Comparison of ENCODE assay signal across 9 cellular contexts in the genomic region with DNA sequence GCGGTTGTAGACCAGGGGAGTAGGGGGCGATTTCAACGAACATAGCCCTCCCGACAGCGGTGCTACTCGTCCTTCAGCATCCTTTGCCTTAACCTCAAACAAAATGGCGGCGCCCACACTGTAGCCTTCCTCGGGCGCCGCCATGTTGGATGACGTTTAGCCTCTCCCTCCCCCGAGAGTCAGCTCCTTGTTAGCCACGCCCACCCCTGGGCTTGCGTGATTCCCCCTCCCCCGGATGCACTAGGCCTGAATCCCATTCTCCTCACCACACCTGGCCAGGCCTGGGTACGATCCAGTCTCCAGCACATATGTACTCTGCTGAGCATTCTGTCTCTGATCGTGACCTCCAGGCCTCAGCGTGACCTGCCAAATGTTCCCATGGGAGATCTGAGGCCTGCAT. TPM values are rescaled to one million over a fixed set of nuclear protein-coding genes. Genes with fewer than 3 reads are reported as not detected.
DNase-seq lines count a peak whose midpoint lies in the region; TF ChIP-seq lines count a peak whose summit lies in the region.
"Had no signal": no experiment of that assay in that cellular context is flagged by ENCODE, and none has a peak within 500 bp of the region (broad histone marks: within the 10 kb centered on the region; RNA-seq: fewer than 3 reads in every experiment).

No MANE protein-coding gene starts in this region.

- H3K4me3 Mint-ChIP-seq in endodermal cell, result peak overlapping the region; percentile 21

- no peak overlapping the region for H3K4me3 ChIP-seq in endodermal cell (ENCODE audit: low read length)
- H3K4me3 ChIP-seq in liver (ENCODE audit: low read depth in 1 of 3, low read length in 3 of 3), result no peak overlapping the region
- H3K4me3 ChIP-seq: right lobe of liver had no signal

- H3K27me3 Mint-ChIP-seq in endodermal cell (ENCODE audit: insufficient read depth), result no peaks in the 10 kb centered on the region

- WGBS in endodermal cell (ENCODE audit: insufficient coverage in 1 of 2, insufficient read length in 1 of 2), 2 experiments, result 0 to 6% methylated on average over 2 to 19 of the region's 19 CpGs
- WGBS in liver, result 42% methylated on average over 19 of the region's 19 CpGs

- H3K27ac ChIP-seq in endodermal cell (ENCODE audit: low read depth, low read length), result peak overlapping the region; percentile 88
- H3K27ac ChIP-seq in liver (ENCODE audit: low read depth in 1 of 2, low read length in 2 of 2), result no peak overlapping the region
- no peak overlapping the region for H3K27ac ChIP-seq in substantia nigra (ENCODE audit: low read depth, low read length, poor library complexity, severe bottlenecking)
- H3K27ac ChIP-seq: right lobe of liver had no signal

- DNase-seq in NCI-H2227 (lab: John Stamatoyannopoulos, UW; ENCODE audit: unreplicated experiment) (peak; percentile 98), endodermal cell (peak; percentile 94), substantia nigra (lab: John Stamatoyannopoulos, UW) (peak in 45 of 49 donors; percentile 0 to 77 (median 44)), NCI-H1694 (lab: John Stamatoyannopoulos, UW) (no peak), GM13977 (ENCODE audit: low spot score) (no peak)
- no peak for DNase-seq in stimulated activated CD4-positive, alpha-beta T cell treated with anti-CD3 and anti-CD28 coated beads, Interleukin-4, amount 100 ng/mL, for 1 hour
- DNase-seq: NCI-H2081 treated with DMSO at 0.1 percent for 48 hours had no signal

- peaks cover 14% of the 10 kb centered on the region for H3K4me1 Mint-ChIP-seq in endodermal cell

- H3K36me3 ChIP-seq in endodermal cell (ENCODE audit: control insufficient read depth, insufficient read depth, low read length), result no peaks in the 10 kb centered on the region
- H3K36me3 ChIP-seq in liver (ENCODE audit: control insufficient read depth in 4 of 4, insufficient read depth in 3 of 4, low read depth in 1 of 4, low read length in 3 of 4), result no peaks in the 10 kb centered on the region
- H3K36me3 ChIP-seq: right lobe of liver had no signal

- in situ Hi-C loops in GM13977 (cut with MboI; ENCODE audit: low pct_unique_long_range_greater_than_20kb, low sequenced_read_pairs, unreplicated experiment), result no loop called here

- peak overlapping the region; percentile 38 for H3K9ac ChIP-seq in endodermal cell (ENCODE audit: extremely low read depth, low read length, poor library complexity, severe bottlenecking)
- H3K9ac ChIP-seq in liver (ENCODE audit: low read depth in 1 of 2, low read length in 2 of 2), result no peak overlapping the region

- TF ChIP-seq CTCF in endodermal cell (conservative IDR thresholded peaks at IDR 0.05) (no peak), liver (IDR thresholded peaks at IDR 0.05; ENCODE audit: low read depth, low read length, missing input control) (no peak), GM13977 (IDR thresholded peaks at IDR 0.05; ENCODE audit: extremely low read depth, insufficient read depth, missing control alignments) (no peak)

- no peaks in the 10 kb centered on the region for H3K36me3 Mint-ChIP-seq in endodermal cell (ENCODE audit: low read depth)

- peak overlapping the region; percentile 97 for H3K27ac Mint-ChIP-seq in endodermal cell

- peaks cover 6% of the 10 kb centered on the region for H3K4me1 ChIP-seq in endodermal cell (ENCODE audit: control insufficient read depth, insufficient read depth, low read length)
- H3K4me1 ChIP-seq in liver (ENCODE audit: control insufficient read depth in 4 of 4, insufficient read depth in 4 of 4, low read length in 3 of 4), result peaks cover 0 to 1% (median 0%) of the 10 kb centered on the region in 4 donors
- H3K4me1 ChIP-seq: right lobe of liver had no signal

- peaks cover 54% of the 10 kb centered on the region for H3K9me3 Mint-ChIP-seq in endodermal cell

- no peak for TF ChIP-seq RAD21 in liver (IDR thresholded peaks at IDR 0.05)

- H3K27me3 ChIP-seq in endodermal cell (ENCODE audit: control insufficient read depth, insufficient read depth, low read length, poor library complexity, severe bottlenecking) (no peaks in the 10 kb centered on the region), liver (ENCODE audit: control insufficient read depth in 4 of 4, insufficient read depth in 4 of 4, low read length in 3 of 4) (no peaks in the 10 kb centered on the region)
- H3K27me3 ChIP-seq: right lobe of liver had no signal

- no peaks in the 10 kb centered on the region for H3K9me3 ChIP-seq in endodermal cell (ENCODE audit: control insufficient read depth, low read length)
- no peaks in the 10 kb centered on the region for H3K9me3 ChIP-seq in liver (ENCODE audit: control insufficient read depth in 4 of 4, low read length in 3 of 4)
- H3K9me3 ChIP-seq: right lobe of liver had no signal

TF ChIP-seq in liver, 16 proteins besides CTCF, POLR2A, EP300 and RAD21:
- TF ChIP-seq JUND (IDR thresholded peaks at IDR 0.05), result no peak
- peak; percentile 81 for TF ChIP-seq YY1 (IDR thresholded peaks at IDR 0.05)

RNA-seq across cellular contexts. Expression of gene ZNF157, which starts 49.0 kb away (rescaled TPM):
- total RNA-seq in endodermal cell (1 to 10 TPM in 1 of 2 donors, under 1 TPM in 1; 0.97 to 1.3 TPM), liver (under 1 TPM in 1 of 2 donors, not detected in 1; 0.05 TPM)
- 0.64 TPM for polyA plus RNA-seq in endodermal cell (2013, experiment 1 of 2)
- polyA plus RNA-seq in endodermal cell (2013, experiment 2 of 2), result 0.83 TPM
- not detected for polyA plus RNA-seq in liver
- total RNA-seq: right lobe of liver had no signal

Comparison
In these comparisons a context has a peak if more than half of its experiments do, and no peak if none do; other contexts are left out.
1. DNase-seq: peak in NCI-H2227 (single experiment), endodermal cell (single experiment) and substantia nigra (45 of 49); none in stimulated activated CD4-positive, alpha-beta T cell treated with anti-CD3 and anti-CD28 coated beads, Interleukin-4, amount 100 ng/mL, for 1 hour (single experiment), NCI-H1694 (single experiment) and GM13977 (single experiment).